8 cellular contexts compared by ENCODE assay signal in the genomic region with DNA sequence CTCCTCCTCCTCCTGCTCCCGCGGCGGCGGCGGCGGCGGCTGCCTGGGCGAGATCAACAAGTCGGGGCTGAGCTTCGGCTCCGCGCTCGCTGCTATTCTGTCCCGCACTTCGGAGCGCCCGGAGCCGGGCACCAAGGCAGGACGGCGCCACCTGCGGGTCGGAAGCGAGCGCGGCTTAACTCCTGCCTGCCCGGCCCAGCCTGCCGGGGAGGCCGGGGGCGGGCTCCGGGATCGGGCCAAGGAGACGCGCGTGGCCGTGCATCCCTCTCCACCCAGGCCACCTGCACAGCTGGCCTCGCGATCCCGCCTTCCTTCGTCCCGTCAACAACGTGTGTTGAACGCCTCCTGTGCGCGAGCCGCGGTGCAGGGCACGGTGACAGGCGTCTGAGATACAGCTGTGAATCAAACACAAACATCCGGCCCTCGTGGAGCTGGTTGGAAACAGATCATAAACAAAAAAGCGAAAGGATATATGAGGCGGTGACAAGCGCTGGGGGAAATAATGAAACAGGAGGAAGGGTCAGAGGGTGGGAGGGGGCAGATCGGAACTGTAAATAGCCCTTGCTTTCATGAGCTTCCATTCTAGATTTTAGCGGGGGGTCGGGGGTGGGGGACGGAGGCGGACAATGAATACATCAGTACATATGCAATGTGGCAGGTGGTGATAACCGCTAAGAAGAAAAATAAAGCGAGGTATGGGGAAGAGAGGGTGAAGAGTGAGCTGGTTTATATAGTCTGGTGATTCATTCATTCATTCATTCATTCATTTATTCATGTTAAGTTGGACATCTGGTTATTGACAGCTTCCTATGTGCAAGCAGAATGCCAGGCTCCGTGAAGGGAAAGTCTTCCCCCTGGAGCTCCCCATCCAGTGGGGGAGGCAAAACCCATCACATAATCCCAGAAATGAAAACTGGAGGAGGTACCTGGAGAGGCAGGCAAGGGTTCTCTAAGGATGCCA.
DNase-seq lines count a peak whose midpoint lies in the region; ATAC-seq and TF ChIP-seq lines count a peak whose summit lies in the region.

No MANE protein-coding gene starts in this region.

- H3K4me3 ChIP-seq in GM12865 (ENCODE audit: low read depth, low read length) (no peak overlapping the region; the same call in 1 of the 2 replicates), astrocyte of the spinal cord (ENCODE audit: low read depth, low read length) (peak overlapping the region; percentile 22)

- ATAC-seq in GM19023 (IDR thresholded peaks at IDR 0.05; ENCODE audit: unreplicated experiment), result no peak
- no peak for ATAC-seq in HG02759 (IDR thresholded peaks at IDR 0.05; ENCODE audit: unreplicated experiment)

- in situ Hi-C loops in astrocyte of the spinal cord (cut with HindIII; ENCODE audit: low sequenced_read_pairs), result no loop called here

- peak; percentile 68 for TF ChIP-seq CTCF in GM12865 (IDR thresholded peaks at IDR 0.05; ENCODE audit: insufficient read depth, low read depth, low read length, missing control alignments)
- TF ChIP-seq CTCF in astrocyte of the spinal cord (IDR thresholded peaks at IDR 0.05; ENCODE audit: low read depth, low read length), result peak; percentile 69

- H3K4me1 Mint-ChIP-seq in T-helper 2 cell treated with Interferon-gamma antibody and Interleukin-4, amounts not matched to agents 5 μg/mL and 100 μg/mL, for 36 hours (ENCODE audit: low read depth), result peaks cover 2% of the 10 kb centered on the region

- peak; percentile 66 for DNase-seq in GM12865 (ENCODE audit: low read depth)
- peak; percentile 49 for DNase-seq in NCI-H1436 (lab: John Stamatoyannopoulos, UW)
- DNase-seq in T-helper 2 cell treated with Interferon-gamma antibody and Interleukin-4, amounts not matched to agents 5 μg/mL and 100 μg/mL, for 36 hours (ENCODE audit: low spot score), result peak; percentile 71
- peak; percentile 62 for DNase-seq in astrocyte of the spinal cord (ENCODE audit: low read depth, low spot score)
- peak in 48 of 51 donors; percentile 12 to 84 (median 56) for DNase-seq in hypothalamus (lab: John Stamatoyannopoulos, UW)
- DNase-seq in retina, result peak; percentile 91

- no peaks in the 10 kb centered on the region for H3K36me3 Mint-ChIP-seq in T-helper 2 cell treated with Interferon-gamma antibody and Interleukin-4, amounts not matched to agents 5 μg/mL and 100 μg/mL, for 36 hours (ENCODE audit: low read depth)

- peak overlapping the region; percentile 53 for H3K27ac Mint-ChIP-seq in T-helper 2 cell treated with Interferon-gamma antibody and Interleukin-4, amounts not matched to agents 5 μg/mL and 100 μg/mL, for 36 hours

- peak overlapping the region; percentile 84 for H3K4me3 Mint-ChIP-seq in T-helper 2 cell treated with Interferon-gamma antibody and Interleukin-4, amounts not matched to agents 5 μg/mL and 100 μg/mL, for 36 hours

- H3K27me3 Mint-ChIP-seq in T-helper 2 cell treated with Interferon-gamma antibody and Interleukin-4, amounts not matched to agents 5 μg/mL and 100 μg/mL, for 36 hours (ENCODE audit: low read depth), result peaks cover 48% of the 10 kb centered on the region

- H3K9me3 Mint-ChIP-seq in T-helper 2 cell treated with Interferon-gamma antibody and Interleukin-4, amounts not matched to agents 5 μg/mL and 100 μg/mL, for 36 hours, result no peaks in the 10 kb centered on the region
